In genomic region chr14:55416866-55417265, GRCh38 we compare ENCODE assay signal across 8 cellular contexts. TPM values are rescaled to one million over a fixed set of nuclear protein-coding genes. Genes with fewer than 3 reads are reported as not detected.
DNase-seq lines count a peak whose midpoint lies in the region; TF ChIP-seq lines count a peak whose summit lies in the region.

No MANE protein-coding gene starts in this region.

- peaks cover 15% of the 10 kb centered on the region for H3K4me1 Mint-ChIP-seq in mesothelial cell of epicardium

- H3K9me3 ChIP-seq in Peyer's patch = no peaks in the 10 kb centered on the region

- no peaks in the 10 kb centered on the region for H3K36me3 ChIP-seq in Peyer's patch

- H3K27me3 Mint-ChIP-seq in mesothelial cell of epicardium (ENCODE audit: low read depth) = peaks cover 26% of the 10 kb centered on the region

- H3K27ac Mint-ChIP-seq in mesothelial cell of epicardium = no peak overlapping the region

- H3K4me3 ChIP-seq in HL-60 (replicated peaks; ENCODE audit: insufficient read depth, low read length) (no peak overlapping the region), Peyer's patch (no peak overlapping the region)

- H3K4me1 ChIP-seq in Peyer's patch = peaks cover 0 to 8% (median 0%) of the 10 kb centered on the region in 4 donors

- TF ChIP-seq POLR2A in Peyer's patch (IDR thresholded peaks at IDR 0.05) = no peak

- no peaks in the 10 kb centered on the region for H3K36me3 Mint-ChIP-seq in mesothelial cell of epicardium

- H3K27me3 ChIP-seq in HL-60 (ENCODE audit: insufficient read depth, poor library complexity, severe bottlenecking) (no peaks in the 10 kb centered on the region), Peyer's patch (no peaks in the 10 kb centered on the region)

- DNase-seq in DMS 273 (lab: John Stamatoyannopoulos, UW; ENCODE audit: unreplicated experiment) = peak; percentile 63
- DNase-seq in DMS 273 treated with DMSO at 0.1 percent for 48 hours (lab: John Stamatoyannopoulos, UW) = no peak
- DNase-seq in HL-60 (ENCODE audit: low read depth in 1 of 2, low spot score in 1 of 2) = peak in 1 of 2 experiments; percentile 18
- DNase-seq in UCSD-AML1 (lab: John Stamatoyannopoulos, UW; ENCODE audit: unreplicated experiment) = peak; percentile 54
- DNase-seq in mesothelial cell of epicardium (ENCODE audit: low spot score in 2 of 2, unreplicated experiment in 2 of 2) = no peak
- no peak for DNase-seq in germinal center (ENCODE audit: low spot score)
- DNase-seq in Peyer's patch = no peak
- no peak for DNase-seq in KG1 (lab: John Stamatoyannopoulos, UW)

- TF ChIP-seq CTCF in HL-60 (IDR thresholded peaks at IDR 0.05; ENCODE audit: insufficient read depth, low read length) = peak; percentile 18
- TF ChIP-seq CTCF in mesothelial cell of epicardium (IDR thresholded peaks at IDR 0.05; ENCODE audit: unreplicated experiment) = peak; percentile 54
- peak in 3 of 6 experiments; percentile 13 to 33 (median 27) for TF ChIP-seq CTCF in Peyer's patch (IDR thresholded peaks at IDR 0.05)

- no peak overlapping the region for H3K4me3 Mint-ChIP-seq in mesothelial cell of epicardium

- no peaks in the 10 kb centered on the region for H3K9me3 Mint-ChIP-seq in mesothelial cell of epicardium

- H3K27ac ChIP-seq in HL-60 (replicated peaks) = no peak overlapping the region
- no peak overlapping the region for H3K27ac ChIP-seq in Peyer's patch

RNA-seq across cellular contexts. Expression of gene ATG14, which starts 5.2 kb away (rescaled TPM):
- total RNA-seq in mesothelial cell of epicardium (16.6 to 17.1 TPM (median 17.0 TPM) in 3 replicates), Peyer's patch (10 to 100 TPM; 10.3 to 18.9 (median 13.9) TPM)

RNA-seq across cellular contexts. Expression of gene TBPL2, which starts 23.6 kb away (rescaled TPM):
- total RNA-seq in mesothelial cell of epicardium = not detected in 3 replicates
- total RNA-seq in Peyer's patch = not detected

Comparison
In these comparisons a context has a peak if more than half of its experiments do, and no peak if none do; other contexts are left out.
1. DNase-seq: peak in DMS 273 (single experiment) and UCSD-AML1 (single experiment); none in DMS 273 treated with DMSO at 0.1 percent for 48 hours (single experiment), mesothelial cell of epicardium (0 of 2), germinal center (single experiment), Peyer's patch (0 of 3) and KG1 (single experiment).